In genomic region chr4:165584916-165585315, GRCh38 we compare ENCODE assay signal across 1 cellular context.
TF ChIP-seq lines count a peak whose summit lies in the region.

No MANE protein-coding gene starts in this region.

TF ChIP-seq in A549, 52 proteins besides CTCF, POLR2A, EP300 and RAD21 (continued from another document):
- no peak for TF ChIP-seq USF2 (IDR thresholded peaks at IDR 0.05)
- TF ChIP-seq CBX2 (IDR thresholded peaks at IDR 0.05; ENCODE audit: borderline replicate concordance, low read depth) = no peak
